In the genomic region with DNA sequence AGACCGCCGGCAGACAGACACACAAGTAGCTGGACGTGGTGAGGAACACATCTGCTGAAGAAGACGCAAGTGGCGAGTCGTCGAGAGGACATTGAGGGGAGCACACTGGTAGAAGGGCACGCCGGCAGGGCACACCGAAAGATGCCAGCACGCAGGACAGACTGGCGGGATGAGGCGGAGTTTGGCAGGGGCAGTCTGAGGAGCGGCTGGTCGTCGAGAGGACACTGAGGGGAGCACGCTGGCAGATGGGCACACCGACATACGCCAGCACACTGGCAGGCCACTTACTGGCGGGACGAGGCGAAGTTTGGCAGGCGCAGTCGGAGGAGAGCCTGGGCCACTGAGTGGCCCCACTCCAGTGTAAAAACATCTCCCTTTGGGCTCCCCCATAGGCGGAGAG, we compare ENCODE assay signal across 22 cellular contexts. TPM values are rescaled to one million over a fixed set of nuclear protein-coding genes. Genes with fewer than 3 reads are reported as not detected.
"Had no signal": no experiment of that assay in that cellular context is flagged by ENCODE, and none has a peak within 500 bp of the region (broad histone marks: within the 10 kb centered on the region; RNA-seq: fewer than 3 reads in every experiment).

No MANE protein-coding gene starts in this region.

- H3K27ac Mint-ChIP-seq: activated T-cell treated with anti-CD3 and anti-CD28 coated beads, Interleukin-2, amount 50 U/mL, for 24 hours; activated T-helper 17 cell treated with anti-CD3 and anti-CD28 coated beads, Interleukin-2, amount 50 U/mL, for 72 hours; naive thymus-derived CD4-positive, alpha-beta T cell; neural progenitor cell; progenitor cell of endocrine pancreas; T-helper 2 cell treated with Interferon-gamma antibody and Interleukin-4, amounts not matched to agents 5 μg/mL and 100 μg/mL, for 36 hours; type B pancreatic cell had no signal

- DNase-seq: activated CD4-positive, alpha-beta T cell treated with anti-CD3 and anti-CD28 coated beads for 1 hour; activated CD4-positive, alpha-beta T cell treated with anti-CD3 and anti-CD28 coated beads, Interleukin-2, amount 50 U/mL, for 1 hour; activated T-cell treated with anti-CD3 and anti-CD28 coated beads, Interleukin-2, amount 50 U/mL, for 24 hours; amniotic stem cell; cerebellar nuclear complex; kidney; lower lobe of right lung; naive thymus-derived CD4-positive, alpha-beta T cell; retina; stimulated activated CD4-positive, alpha-beta T cell treated with anti-CD3 and anti-CD28 coated beads, Interleukin-12 subunit alpha, Interleukin-12 subunit beta, amount 100 ng/mL, for 4 hours; stomach; WERI-Rb-1 had no signal

- ATAC-seq: activated naive CD4-positive, alpha-beta T cell treated with anti-CD3 and anti-CD28 coated beads, Interleukin-2, amount 50 U/mL, for 72 hours; activated T-helper 17 cell treated with anti-CD3 and anti-CD28 coated beads, Interleukin-2, amount 50 U/mL, for 72 hours; naive thymus-derived CD4-positive, alpha-beta T cell; SK-N-SH treated with all-trans-retinoic acid at 6 μM for 48 hours had no signal

- H3K27me3 Mint-ChIP-seq: activated T-cell treated with anti-CD3 and anti-CD28 coated beads, Interleukin-2, amount 50 U/mL, for 24 hours; activated T-helper 17 cell treated with anti-CD3 and anti-CD28 coated beads, Interleukin-2, amount 50 U/mL, for 72 hours; naive thymus-derived CD4-positive, alpha-beta T cell; progenitor cell of endocrine pancreas; type B pancreatic cell had no signal

- H3K27ac ChIP-seq: coronary artery, lower lobe of right lung, neural progenitor cell, stomach, thoracic aorta, WERI-Rb-1 had no signal

- H3K9me3 Mint-ChIP-seq: activated naive CD4-positive, alpha-beta T cell treated with anti-CD3 and anti-CD28 coated beads, Interleukin-2, amount 50 U/mL, for 72 hours; activated T-cell treated with anti-CD3 and anti-CD28 coated beads, Interleukin-2, amount 50 U/mL, for 24 hours; activated T-helper 17 cell treated with anti-CD3 and anti-CD28 coated beads, Interleukin-2, amount 50 U/mL, for 72 hours; naive thymus-derived CD4-positive, alpha-beta T cell; T-helper 2 cell treated with Interferon-gamma antibody and Interleukin-4, amounts not matched to agents 5 μg/mL and 100 μg/mL, for 36 hours; type B pancreatic cell had no signal

- H3K4me3 Mint-ChIP-seq: activated T-cell treated with anti-CD3 and anti-CD28 coated beads, Interleukin-2, amount 50 U/mL, for 24 hours; activated T-helper 17 cell treated with anti-CD3 and anti-CD28 coated beads, Interleukin-2, amount 50 U/mL, for 72 hours; naive thymus-derived CD4-positive, alpha-beta T cell; neural progenitor cell; T-helper 2 cell treated with Interferon-gamma antibody and Interleukin-4, amounts not matched to agents 5 μg/mL and 100 μg/mL, for 36 hours; type B pancreatic cell had no signal

- H3K4me1 Mint-ChIP-seq: activated T-helper 17 cell treated with anti-CD3 and anti-CD28 coated beads, Interleukin-2, amount 50 U/mL, for 72 hours had no signal

- H3K9me3 ChIP-seq: lower lobe of right lung, stomach, thoracic aorta had no signal

RNA-seq across cellular contexts. Expression of gene RASGEF1B, which starts 42.1 kb away (rescaled TPM):
- total RNA-seq: fibroblast of villous mesenchyme had no signal
